8 cellular contexts compared by ENCODE assay signal in genomic region chr11:90222459-90223247, GRCh38. TPM values are rescaled to one million over a fixed set of nuclear protein-coding genes. Genes with fewer than 3 reads are reported as not detected.
DNase-seq lines count a peak whose midpoint lies in the region; ATAC-seq and TF ChIP-seq lines count a peak whose summit lies in the region.

TSS of gene CHORDC1 (minus strand) at chr11:90223049. CDS start at chr11:90222954, 95 bp downstream.

- peak; percentile 95 for TF ChIP-seq POLR2A in Raji (IDR thresholded peaks at IDR 0.05; ENCODE audit: insufficient read depth, low read depth, low read length)

- H3K4me3 ChIP-seq in fibroblast of the aortic adventitia (ENCODE audit: low read depth, low read length): peak within 1 kb of the TSS; percentile 85

- peak within 1 kb of the TSS; percentile 97 for H3K4me3 Mint-ChIP-seq in natural killer cell treated with Interleukin-12 subunit alpha and Interleukin-12 subunit beta and Interleukin-15 and Interleukin-18, amount 100 ng/mL, for 72 hours

- no peaks in the 10 kb centered on the region for H3K27me3 Mint-ChIP-seq in natural killer cell treated with Interleukin-12 subunit alpha and Interleukin-12 subunit beta and Interleukin-15 and Interleukin-18, amount 100 ng/mL, for 72 hours

- DNase-seq in ELF-1 (ENCODE audit: low read depth, low spot score) (peak; percentile 89), GOT3 (lab: John Stamatoyannopoulos, UW) (peak; percentile 60), LHCN-M2 (ENCODE audit: low read depth) (peak; percentile 80), fibroblast of the aortic adventitia (ENCODE audit: low read depth) (peak; percentile 79)
- peak; percentile 88 for DNase-seq in activated T-helper 9 cell treated with anti-CD3 and anti-CD28 coated beads, Interleukin-2, amount 50 U/mL, for 16 hours (ENCODE audit: low read depth)
- DNase-seq in natural killer cell treated with Interleukin-12 subunit alpha and Interleukin-12 subunit beta and Interleukin-15 and Interleukin-18, amount 100 ng/mL, for 72 hours (ENCODE audit: low spot score): peak; percentile 96
- DNase-seq in stimulated activated naive CD8-positive, alpha-beta T cell treated with anti-CD3 and anti-CD28 coated beads, Interleukin-15, Interleukin-2, amounts not matched to agents 100 U/mL and 50 U/mL, for 24 hours: peak; percentile 97

- peak; percentile 98 for ATAC-seq in natural killer cell treated with Interleukin-12 subunit alpha and Interleukin-12 subunit beta and Interleukin-15 and Interleukin-18, amount 100 ng/mL, for 72 hours
- ATAC-seq in stimulated activated naive CD8-positive, alpha-beta T cell treated with anti-CD3 and anti-CD28 coated beads, Interleukin-15, Interleukin-2, amounts not matched to agents 100 U/mL and 50 U/mL, for 24 hours: peak; percentile 96

- H3K36me3 Mint-ChIP-seq in natural killer cell treated with Interleukin-12 subunit alpha and Interleukin-12 subunit beta and Interleukin-15 and Interleukin-18, amount 100 ng/mL, for 72 hours: peaks cover 22% of the 10 kb centered on the region

- no peaks in the 10 kb centered on the region for H3K9me3 Mint-ChIP-seq in natural killer cell treated with Interleukin-12 subunit alpha and Interleukin-12 subunit beta and Interleukin-15 and Interleukin-18, amount 100 ng/mL, for 72 hours

- H3K27ac Mint-ChIP-seq in natural killer cell treated with Interleukin-12 subunit alpha and Interleukin-12 subunit beta and Interleukin-15 and Interleukin-18, amount 100 ng/mL, for 72 hours: peak within 1 kb of the TSS; percentile 96 to 98

- H3K4me1 Mint-ChIP-seq in natural killer cell treated with Interleukin-12 subunit alpha and Interleukin-12 subunit beta and Interleukin-15 and Interleukin-18, amount 100 ng/mL, for 72 hours (ENCODE audit: low read depth in 2 of 2): peaks cover 38 to 46% of the 10 kb centered on the region in 2 donors

- no peak for TF ChIP-seq CTCF in fibroblast of the aortic adventitia (IDR thresholded peaks at IDR 0.05; ENCODE audit: insufficient read depth, low read length)

RNA-seq across cellular contexts. Expression of gene CHORDC1, which starts in this region (rescaled TPM):
- total RNA-seq in LHCN-M2 (2014; rRNA removed) (40.7 and 57.3 TPM in 2 replicates), fibroblast of the aortic adventitia (ENCODE audit: low replicate concordance) (36.6 and 39.9 TPM in 2 replicates)
- polyA plus RNA-seq in LHCN-M2 (2012): 30.2 TPM
- total RNA-seq in natural killer cell treated with Interleukin-12 subunit alpha and Interleukin-12 subunit beta and Interleukin-15 and Interleukin-18, amount 100 ng/mL, for 72 hours: 100 to 1,000 TPM in 1 of 2 donors, 10 to 100 TPM in 1; 69.0 to 103 TPM

Comparison
In these comparisons a context has a peak if more than half of its experiments do, and no peak if none do; other contexts are left out.
1. Peak in every context shown above with its lines: DNase-seq, ATAC-seq and H3K4me3 ChIP-seq.